Comparison of ENCODE assay signal across 8 cellular contexts in genomic region chr1:31944205-31945089, GRCh38. TPM values are rescaled to one million over a fixed set of nuclear protein-coding genes. Genes with fewer than 3 reads are reported as not detected.
DNase-seq lines count a peak whose midpoint lies in the region; ATAC-seq and TF ChIP-seq lines count a peak whose summit lies in the region.

No MANE protein-coding gene starts in this region.

- CTCF ChIA-PET in naive thymus-derived CD4-positive, alpha-beta T cell (lab: Charles Lee), result interaction anchor here (0.6 to 4.9 kb wide), 10 partner anchors 9 to 155 kb away, joined by 3 to 52 read pairs (median 4); no protein-coding TSS in a partner anchor

- peak overlapping the region; percentile 82 for H3K4me3 Mint-ChIP-seq in HFFc6
- peak overlapping the region; percentile 83 to 93 (median 89) for H3K4me3 Mint-ChIP-seq in naive thymus-derived CD4-positive, alpha-beta T cell

- intact Hi-C loops in naive thymus-derived CD4-positive, alpha-beta T cell (cut with micrococcal nuclease), result loop anchor here (1.0 to 5.0 kb wide), 5 partner anchors 12 to 308 kb away; partner anchors contain the start of genes KHDRBS1 (in 1 of the 2) and LCK (in 1 of the 2)

- peak; percentile 81 for ATAC-seq in naive thymus-derived CD4-positive, alpha-beta T cell
- ATAC-seq in stimulated activated naive CD8-positive, alpha-beta T cell treated with anti-CD3 and anti-CD28 coated beads, Interleukin-15, Interleukin-2, amounts not matched to agents 100 U/mL and 50 U/mL, for 24 hours, result peak; percentile 57

- H3K36me3 Mint-ChIP-seq in HFFc6 (ENCODE audit: low read depth), result no peaks in the 10 kb centered on the region
- peaks cover 0 to 5% (median 0%) of the 10 kb centered on the region in 5 donors for H3K36me3 Mint-ChIP-seq in naive thymus-derived CD4-positive, alpha-beta T cell

- DNase-seq in GM03348 (ENCODE audit: low spot score) (peak; percentile 88), HFFc6 (peak; percentile 79), NCI-H69 (lab: John Stamatoyannopoulos, UW) (peak; percentile 61), fibroblast of gingiva (ENCODE audit: low read depth) (peak; percentile 86), DMS 273 (lab: John Stamatoyannopoulos, UW; ENCODE audit: unreplicated experiment) (no peak)
- DNase-seq in activated T-cell treated with anti-CD3 and anti-CD28 coated beads, Interleukin-2, amount 50 U/mL, for 1 hour, result peak; percentile 77
- DNase-seq in naive thymus-derived CD4-positive, alpha-beta T cell, result peak; percentile 48 to 88 (median 87)
- peak; percentile 84 for DNase-seq in stimulated activated naive CD8-positive, alpha-beta T cell treated with anti-CD3 and anti-CD28 coated beads, Interleukin-15, Interleukin-2, amounts not matched to agents 100 U/mL and 50 U/mL, for 24 hours

- H3K9me3 Mint-ChIP-seq in HFFc6, result no peaks in the 10 kb centered on the region
- no peaks in the 10 kb centered on the region for H3K9me3 Mint-ChIP-seq in naive thymus-derived CD4-positive, alpha-beta T cell

- peak overlapping the region; percentile 76 for H3K27ac ChIP-seq in naive thymus-derived CD4-positive, alpha-beta T cell (ENCODE audit: low read depth, low read length)

- no peak for TF ChIP-seq CTCF in HFFc6 (IDR thresholded peaks at IDR 0.05)

- H3K27me3 Mint-ChIP-seq in HFFc6 (ENCODE audit: insufficient read depth), result peaks cover 1% of the 10 kb centered on the region; the same call in 1 of the 2 replicates
- H3K27me3 Mint-ChIP-seq in naive thymus-derived CD4-positive, alpha-beta T cell, result no peaks in the 10 kb centered on the region

- peaks cover 46% of the 10 kb centered on the region for H3K4me1 Mint-ChIP-seq in HFFc6 (ENCODE audit: low read depth)
- peaks cover 33 to 64% (median 47%) of the 10 kb centered on the region in 7 donors for H3K4me1 Mint-ChIP-seq in naive thymus-derived CD4-positive, alpha-beta T cell

- POLR2A ChIA-PET in naive thymus-derived CD4-positive, alpha-beta T cell (lab: Charles Lee), result interaction anchor here (0.7 to 10.5 kb wide), 18 partner anchors 10 to 155 kb away, joined by 3 to 248 read pairs (median 4); partner anchors contain the start of genes KHDRBS1 and TMEM39B

- H3K27me3 ChIP-seq in naive thymus-derived CD4-positive, alpha-beta T cell (ENCODE audit: control insufficient read depth in 2 of 2, insufficient read depth in 2 of 2, low read length in 2 of 2), result no peaks in the 10 kb centered on the region

- peak overlapping the region; percentile 68 for H3K4me3 ChIP-seq in naive thymus-derived CD4-positive, alpha-beta T cell (ENCODE audit: low read length)

- peaks cover 45 to 46% of the 10 kb centered on the region in 2 donors for H3K4me1 ChIP-seq in naive thymus-derived CD4-positive, alpha-beta T cell (ENCODE audit: control insufficient read depth in 2 of 2, insufficient read depth in 2 of 2, low read length in 2 of 2)

- no peaks in the 10 kb centered on the region for H3K36me3 ChIP-seq in naive thymus-derived CD4-positive, alpha-beta T cell (ENCODE audit: control insufficient read depth in 2 of 3, insufficient read depth in 3 of 3, low read length in 3 of 3)

- no peaks in the 10 kb centered on the region for H3K9me3 ChIP-seq in naive thymus-derived CD4-positive, alpha-beta T cell (ENCODE audit: control insufficient read depth in 2 of 3, low read length in 3 of 3)

- peak overlapping the region; percentile 97 for H3K27ac Mint-ChIP-seq in HFFc6
- H3K27ac Mint-ChIP-seq in naive thymus-derived CD4-positive, alpha-beta T cell, result peak overlapping the region; percentile 92 to 97 (median 94)

RNA-seq across cellular contexts. Expression of gene PTP4A2, which starts 6.3 kb away (rescaled TPM):
- 100 to 1,000 TPM; 258 to 353 (median 305) TPM for total RNA-seq in HFFc6 (2021; fragmentation: NEBNext Ultra II Directional; extraction: Animal tissue kit (Norgen Biotek cat#: 25700))
- 100 to 1,000 TPM; 196 to 449 (median 271) TPM for total RNA-seq in naive thymus-derived CD4-positive, alpha-beta T cell
- polyA plus RNA-seq in naive thymus-derived CD4-positive, alpha-beta T cell, result 100 to 1,000 TPM; 276 to 398 TPM
